Comparison of ENCODE assay signal across 8 cellular contexts in the genomic region with DNA sequence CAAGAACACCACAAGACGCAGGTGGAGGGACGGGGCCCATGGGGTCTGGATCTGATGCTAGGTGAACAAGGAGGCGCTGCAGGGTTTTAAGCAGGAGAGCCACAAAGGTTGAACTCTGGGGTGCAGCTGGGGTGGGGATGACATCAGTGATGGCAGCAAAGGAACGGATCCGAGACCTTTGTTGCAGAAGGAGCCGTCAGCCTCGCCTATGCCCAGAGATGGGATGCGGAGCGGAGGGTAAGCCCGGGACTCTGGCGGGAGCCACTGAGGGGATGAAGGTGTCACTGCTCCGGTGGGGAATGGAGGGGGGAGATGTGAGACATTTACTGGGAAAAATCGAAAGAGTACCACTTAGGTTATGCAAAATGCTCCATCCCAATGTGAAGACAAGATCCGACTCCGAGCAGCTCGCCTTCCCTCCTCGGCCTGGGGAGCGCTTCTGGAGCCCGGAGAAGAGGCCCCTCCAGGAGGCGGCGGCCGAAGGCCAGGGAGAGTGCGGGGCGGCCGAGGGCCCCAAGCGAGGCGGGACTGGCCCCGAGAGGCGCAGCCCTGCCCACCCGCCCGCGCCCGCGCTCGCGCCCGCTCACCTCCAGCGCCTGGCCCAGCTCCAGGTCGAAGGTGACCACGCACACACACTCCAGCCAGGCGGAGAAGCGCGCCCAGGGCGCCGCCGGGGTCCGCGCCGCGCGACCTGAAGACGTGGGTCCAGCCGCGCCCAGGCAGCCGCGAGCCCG. TPM values are rescaled to one million over a fixed set of nuclear protein-coding genes. Genes with fewer than 3 reads are reported as not detected.
DNase-seq lines count a peak whose midpoint lies in the region; ATAC-seq and TF ChIP-seq lines count a peak whose summit lies in the region.

No MANE protein-coding gene starts in this region.

- no peak for TF ChIP-seq CTCF in KMS-11 (conservative IDR thresholded peaks at IDR 0.05; ENCODE audit: low read depth, low read length)
- TF ChIP-seq CTCF in endodermal cell (conservative IDR thresholded peaks at IDR 0.05) = no peak
- no peak for TF ChIP-seq CTCF in osteoblast (IDR thresholded peaks at IDR 0.05; ENCODE audit: extremely low read depth, low read depth, low read length)
- TF ChIP-seq CTCF in GM10248 (IDR thresholded peaks at IDR 0.05; ENCODE audit: control extremely low read depth, extremely low read depth, low read depth, missing control alignments) = no peak

- H3K4me1 Mint-ChIP-seq in endodermal cell = peaks cover 6% of the 10 kb centered on the region

- CTCF ChIA-PET in GM10248 (lab: Yijun Ruan, JAX) (interaction anchor here (0.6 to 11.2 kb wide), 16 partner anchors 8 to 199 kb away, joined by 3 to 96 read pairs (median 4); partner anchors contain the start of genes MAPK12, PLXNB2, SCO2 and TUBGCP6), HEK293T (lab: Yijun Ruan, JAX) (interaction anchor here (0.5 to 0.8 kb wide), 3 partner anchors 22 to 74 kb away, joined by 3 read pairs; no protein-coding TSS in a partner anchor)

- POLR2A ChIA-PET in GM10248 (lab: Yijun Ruan, JAX) = no interaction called here
- POLR2A ChIA-PET in HEK293T (lab: Yijun Ruan, JAX) = interaction anchor here (0.9 to 1.5 kb wide), 2 partner anchors 9 to 20 kb away, joined by 3 to 6 read pairs; partner anchors contain the start of gene PLXNB2

- no peaks in the 10 kb centered on the region for H3K9me3 Mint-ChIP-seq in endodermal cell

- peaks cover 6% of the 10 kb centered on the region for H3K4me1 ChIP-seq in KMS-11 (ENCODE audit: low read depth, poor library complexity, severe bottlenecking)
- H3K4me1 ChIP-seq in endodermal cell (ENCODE audit: control insufficient read depth, insufficient read depth, low read length) = no peaks in the 10 kb centered on the region
- peaks cover 22% of the 10 kb centered on the region for H3K4me1 ChIP-seq in osteoblast (ENCODE audit: insufficient read depth, low read length)

- DNase-seq in G401 (ENCODE audit: low spot score) (peak; percentile 50), endodermal cell (peak; percentile 58), osteoblast (ENCODE audit: insufficient read length, low spot score, missing footprints) (peak; percentile 85), GM03348 (ENCODE audit: low spot score) (no peak), GM10248 (ENCODE audit: extremely low spot score) (no peak), HEK293T (ENCODE audit: extremely low spot score) (no peak)

- H3K36me3 ChIP-seq in KMS-11 (ENCODE audit: insufficient read depth) (no peaks in the 10 kb centered on the region), endodermal cell (ENCODE audit: control insufficient read depth, insufficient read depth, low read length) (no peaks in the 10 kb centered on the region), osteoblast (ENCODE audit: insufficient read depth, low read length) (no peaks in the 10 kb centered on the region)

- H4K20me1 ChIP-seq in KMS-11 (ENCODE audit: insufficient read depth) = no peaks in the 10 kb centered on the region
- peaks cover 13% of the 10 kb centered on the region for H4K20me1 ChIP-seq in osteoblast (ENCODE audit: insufficient read depth, low read length)

- H3K27me3 ChIP-seq in KMS-11 (ENCODE audit: insufficient read depth, low read depth) = no peaks in the 10 kb centered on the region
- peaks cover 7% of the 10 kb centered on the region for H3K27me3 ChIP-seq in endodermal cell (ENCODE audit: control insufficient read depth, insufficient read depth, low read length, poor library complexity, severe bottlenecking)
- no peaks in the 10 kb centered on the region for H3K27me3 ChIP-seq in osteoblast (ENCODE audit: insufficient read depth, low read length)

- 15 to 58% methylated on average over 15 to 57 of the region's 57 CpGs for whole genome bisulfite sequencing in endodermal cell (ENCODE audit: insufficient coverage in 1 of 2, insufficient read length in 1 of 2), 2 experiments

- peak overlapping the region; percentile 73 for H3K4me3 Mint-ChIP-seq in endodermal cell

- H3K9me3 ChIP-seq in endodermal cell (ENCODE audit: control insufficient read depth, low read length) = no peaks in the 10 kb centered on the region
- H3K9me3 ChIP-seq in osteoblast (ENCODE audit: low read depth, low read length) = no peaks in the 10 kb centered on the region

- H3K27me3 Mint-ChIP-seq in endodermal cell (ENCODE audit: insufficient read depth) = peaks cover 29% of the 10 kb centered on the region

- no peak overlapping the region for H3K4me3 ChIP-seq in KMS-11 (IDR thresholded peaks at IDR 0.05; ENCODE audit: insufficient read depth, low read depth, low read length)
- H3K4me3 ChIP-seq in endodermal cell (ENCODE audit: low read length) = peak overlapping the region; percentile 82
- H3K4me3 ChIP-seq in osteoblast (ENCODE audit: insufficient read depth, low read length) = peak overlapping the region; percentile 83

- no peak for ATAC-seq in HG02642 (IDR thresholded peaks at IDR 0.05; ENCODE audit: poor library complexity, unreplicated experiment)

- no peaks in the 10 kb centered on the region for H3K36me3 Mint-ChIP-seq in endodermal cell (ENCODE audit: low read depth)

- H3K79me2 ChIP-seq in KMS-11 (ENCODE audit: insufficient read depth, low read depth) (no peaks in the 10 kb centered on the region), osteoblast (ENCODE audit: insufficient read depth, low read length) (peaks cover 15% of the 10 kb centered on the region)

- H3K4me2 ChIP-seq in KMS-11 = peak overlapping the region; percentile 45
- H3K4me2 ChIP-seq in osteoblast (ENCODE audit: insufficient read depth, low read length) = peak overlapping the region; percentile 91

- H2AFZ ChIP-seq in KMS-11 (ENCODE audit: low read depth) (no peak overlapping the region), osteoblast (ENCODE audit: low read length) (peak overlapping the region; percentile 59)

- in situ Hi-C loops in G401 (cut with HindIII; ENCODE audit: low sequenced_read_pairs) = no loop called here

- H3K27ac Mint-ChIP-seq in endodermal cell = no peak overlapping the region

- H3K9ac ChIP-seq in KMS-11 (no peak overlapping the region), endodermal cell (ENCODE audit: extremely low read depth, low read length, poor library complexity, severe bottlenecking) (peak overlapping the region; percentile 47)

- H3K27ac ChIP-seq in KMS-11 (no peak overlapping the region), endodermal cell (ENCODE audit: low read depth, low read length) (no peak overlapping the region), osteoblast (ENCODE audit: low read depth, low read length) (no peak overlapping the region)

TF ChIP-seq in HEK293T, 16 proteins besides CTCF, POLR2A, EP300 and RAD21:
- TF ChIP-seq FOXK2 (IDR thresholded peaks at IDR 0.05) (no peak), BHLHE40 (IDR thresholded peaks at IDR 0.05; ENCODE audit: borderline replicate concordance) (no peak), SP1 (IDR thresholded peaks at IDR 0.05) (no peak)

RNA-seq across cellular contexts. Expression of gene DENND6B, which starts 0.4 kb away (rescaled TPM):
- 0.37 and 1.0 TPM in 2 replicates for total RNA-seq in G401 (2014; rRNA removed; shearing (Covaris generic))
- 10 to 100 TPM in 1 of 2 donors, 1 to 10 TPM in 1; 8.3 to 14.2 TPM for total RNA-seq in endodermal cell
- polyA plus RNA-seq in endodermal cell (2013, experiment 1 of 2) = 19.4 TPM
- 14.7 TPM for polyA plus RNA-seq in endodermal cell (2013, experiment 2 of 2)
- total RNA-seq in osteoblast = 5.9 and 6.5 TPM in 2 replicates

RNA-seq across cellular contexts. Expression of gene PPP6R2, which starts 16.7 kb away (rescaled TPM):
- 76.9 and 77.8 TPM in 2 replicates for total RNA-seq in G401 (2014; rRNA removed; shearing (Covaris generic))
- total RNA-seq in endodermal cell (10 to 100 TPM; 58.7 to 81.2 TPM), osteoblast (51.0 and 61.2 TPM in 2 replicates)
- polyA plus RNA-seq in endodermal cell (2013, experiment 1 of 2) = 45.3 TPM
- 36.1 TPM for polyA plus RNA-seq in endodermal cell (2013, experiment 2 of 2)

RNA-seq across cellular contexts. Expression of gene PLXNB2, which starts 18.9 kb away (rescaled TPM):
- total RNA-seq in G401 (2014; rRNA removed; shearing (Covaris generic)) = 93.4 and 100 TPM in 2 replicates
- total RNA-seq in endodermal cell (10 to 100 TPM; 94.7 to 97.7 TPM), osteoblast (166 and 209 TPM in 2 replicates)
- 108 TPM for polyA plus RNA-seq in endodermal cell (2013, experiment 1 of 2)
- polyA plus RNA-seq in endodermal cell (2013, experiment 2 of 2) = 109 TPM

RNA-seq across cellular contexts. Expression of gene MAPK11, which starts 56.2 kb away (rescaled TPM):
- 21.3 and 21.5 TPM in 2 replicates for total RNA-seq in G401 (2014; rRNA removed; shearing (Covaris generic))
- under 1 TPM; 0.33 to 0.40 TPM for total RNA-seq in endodermal cell
- 8.8 TPM for polyA plus RNA-seq in endodermal cell (2013, experiment 1 of 2)
- polyA plus RNA-seq in endodermal cell (2013, experiment 2 of 2) = 8.3 TPM
- 2.9 and 6.2 TPM in 2 replicates for total RNA-seq in osteoblast

Comparison
In these comparisons a context has a peak if more than half of its experiments do, and no peak if none do; other contexts are left out.
1. DNase-seq: peak in G401 (single experiment), endodermal cell (single experiment) and osteoblast (single experiment); none in GM03348 (single experiment), GM10248 (single experiment) and HEK293T (single experiment).